ENCODE assay signal across 8 cellular contexts in the genomic region with DNA sequence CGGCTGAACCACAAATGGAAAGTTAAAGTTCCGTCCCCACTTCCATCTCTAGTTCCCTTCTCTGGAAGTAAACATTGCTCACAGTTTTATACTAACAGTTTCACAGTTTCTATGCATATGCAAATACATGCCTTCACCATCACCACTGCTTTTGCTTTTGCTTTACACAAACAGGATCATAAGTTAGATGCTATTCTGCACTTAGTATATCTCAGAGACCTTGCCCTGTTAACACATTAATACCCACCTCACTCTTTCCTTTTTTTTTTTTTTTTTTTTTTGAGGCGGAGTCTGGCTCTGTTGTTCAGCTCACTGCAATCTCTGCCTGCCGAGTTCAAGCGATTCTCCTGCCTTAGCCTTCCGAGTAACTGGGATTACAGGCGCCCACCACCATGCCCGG. TPM values are rescaled to one million over a fixed set of nuclear protein-coding genes. Genes with fewer than 3 reads are reported as not detected.
DNase-seq lines count a peak whose midpoint lies in the region; ATAC-seq and TF ChIP-seq lines count a peak whose summit lies in the region.

No MANE protein-coding gene starts in this region.

- H3K9ac ChIP-seq in HCT116 (ENCODE audit: low read length): peak overlapping the region; percentile 86

- CTCF ChIA-PET in HCT116 (lab: Charles Lee): interaction anchor here (1.5 kb wide), 1 partner anchor 49 kb away, joined by 4 read pairs; a partner anchor contains a TSS
- CTCF ChIA-PET in PC-9 (lab: Charles Lee): interaction anchor here (0.6 kb wide), 1 partner anchor 32 kb away, joined by 8 read pairs; no protein-coding TSS in a partner anchor

- TF ChIP-seq POLR2A in HCT116 (IDR thresholded peaks at IDR 0.05; ENCODE audit: borderline replicate concordance, extremely low read depth, insufficient read depth, insufficient read length): no peak

- ATAC-seq in GM18502 (IDR thresholded peaks at IDR 0.05; ENCODE audit: poor library complexity, unreplicated experiment) (peak; percentile 62), HCT116 (peak; percentile 0; the same call in 1 of the 2 replicates)

- RAD21 ChIA-PET in HCT116 (lab: Charles Lee; ENCODE audit: low non-redundant PET in 1 of 2, low total read pairs in 2 of 2, uncharacterized antibody in 2 of 2, unreplicated experiment in 2 of 2): no interaction called here

- no peaks in the 10 kb centered on the region for H3K9me2 ChIP-seq in HCT116 (ENCODE audit: insufficient read depth)
- H3K9me2 ChIP-seq in PC-9 (ENCODE audit: insufficient read depth): no peaks in the 10 kb centered on the region

- H3K4me1 ChIP-seq in HCT116 (ENCODE audit: control insufficient read depth in 1 of 2, insufficient read depth in 2 of 2, low read length in 2 of 2) (peaks cover 11 to 41% of the 10 kb centered on the region in 2 experiments), PC-9 (replicated peaks; ENCODE audit: insufficient read depth) (peaks cover 7% of the 10 kb centered on the region; the same call in 1 of the 2 replicates), neutrophil (ENCODE audit: control insufficient read depth in 1 of 2, insufficient read depth in 1 of 2, low read depth in 1 of 2, low read length in 1 of 2) (peaks cover 13 to 24% of the 10 kb centered on the region in 2 experiments)

- H4K20me1 ChIP-seq in HCT116 (ENCODE audit: insufficient read depth) (no peaks in the 10 kb centered on the region), PC-9 (ENCODE audit: insufficient read depth) (no peaks in the 10 kb centered on the region)

- H3K36me3 ChIP-seq in HCT116 (ENCODE audit: control insufficient read depth in 1 of 2, insufficient read depth in 2 of 2, low read length in 2 of 2) (peaks cover 6% of the 10 kb centered on the region in 2 experiments; a peak in 2 of 4 replicates), PC-9 (ENCODE audit: low read depth) (no peaks in the 10 kb centered on the region), neutrophil (peaks cover 11% of the 10 kb centered on the region)

- no peak for TF ChIP-seq CTCF in HCT116 (IDR thresholded peaks at IDR 0.05 in 2 of 3, conservative IDR thresholded peaks at IDR 0.05 in 1 of 3; ENCODE audit: borderline replicate concordance in 1 of 3, insufficient read depth in 1 of 3, low read depth in 2 of 3, low read length in 2 of 3)
- TF ChIP-seq CTCF in PC-9 (conservative IDR thresholded peaks at IDR 0.05): no peak
- no peak for TF ChIP-seq CTCF in epithelial cell of proximal tubule (conservative IDR thresholded peaks at IDR 0.05; ENCODE audit: low read depth, low read length)
- TF ChIP-seq CTCF in neutrophil (IDR thresholded peaks at IDR 0.05): no peak

- H3F3A ChIP-seq in PC-9 (ENCODE audit: insufficient read depth, low read depth): peaks cover 5% of the 10 kb centered on the region; the same call in 1 of the 2 replicates

- H3K4me3 ChIP-seq in HCT116 (replicated peaks in 1 of 2; ENCODE audit: low read depth in 1 of 2, low read length in 2 of 2): peak overlapping the region; percentile 91 to 96
- H3K4me3 ChIP-seq in PC-9: peak overlapping the region; percentile 74
- H3K4me3 ChIP-seq in epithelial cell of proximal tubule (ENCODE audit: low read depth, low read length): peak overlapping the region; percentile 84
- H3K4me3 ChIP-seq in neutrophil (ENCODE audit: low read depth in 1 of 2, low read length in 1 of 2): peak overlapping the region; percentile 75 to 89

- H3K27ac ChIP-seq in HCT116 (ENCODE audit: low read depth, low read length): peak overlapping the region; percentile 98
- H3K27ac ChIP-seq in PC-9: peak overlapping the region; percentile 76
- peak overlapping the region; percentile 89 for H3K27ac ChIP-seq in neutrophil

- DNase-seq in HCT116 (ENCODE audit: low read depth, low spot score) (no peak), PC-9 (no peak), epithelial cell of proximal tubule (ENCODE audit: low read depth) (no peak), pons (ENCODE audit: low spot score) (no peak), COLO668 (lab: John Stamatoyannopoulos, UW; ENCODE audit: unreplicated experiment) (no peak), NCI-H345 (lab: John Stamatoyannopoulos, UW) (no peak)

- H3K27me3 ChIP-seq in HCT116 (ENCODE audit: insufficient read depth, low read length): no peaks in the 10 kb centered on the region
- H3K27me3 ChIP-seq in PC-9 (ENCODE audit: insufficient read depth, low read depth): no peaks in the 10 kb centered on the region
- H3K27me3 ChIP-seq in neutrophil: no peaks in the 10 kb centered on the region

- BruUV-seq in HCT116 (replicated peaks; lab: Mats Ljungman, UMichigan) (no TSS peak), PC-9 (replicated peaks; lab: Mats Ljungman, UMichigan) (TSS peak; percentile 48)

- POLR2A ChIA-PET in HCT116 (lab: Charles Lee): interaction anchor here (1.2 to 3.8 kb wide), 5 partner anchors 9 to 69 kb away, joined by 4 to 30 read pairs (median 8); a partner anchor contains a TSS
- POLR2A ChIA-PET in PC-9 (lab: Charles Lee; ENCODE audit: unreplicated experiment): interaction anchor here (0.6 to 2.3 kb wide), 2 partner anchors 49 to 272 kb away, joined by 3 to 12 read pairs; a partner anchor contains a TSS

- intact Hi-C loops in HCT116 (cut with micrococcal nuclease) (loop anchor here (5.0 kb wide), 1 partner anchor 70 kb away; a partner anchor contains a TSS), PC-9 (cut with micrococcal nuclease; ENCODE audit: unreplicated experiment) (loop anchor here (5.0 to 10.0 kb wide), 3 partner anchors 85 to 270 kb away; a partner anchor contains a TSS)

- no peak overlapping the region for H2AFZ ChIP-seq in HCT116 (ENCODE audit: low read depth, low read length, poor library complexity, severe bottlenecking)
- H2AFZ ChIP-seq in PC-9: peak overlapping the region; percentile 94

- H3K4me2 ChIP-seq in HCT116 (ENCODE audit: low read length): peak overlapping the region; percentile 92
- peak overlapping the region; percentile 96 for H3K4me2 ChIP-seq in PC-9

- H3K79me2 ChIP-seq in HCT116 (ENCODE audit: insufficient read depth, low read length) (peaks cover 19% of the 10 kb centered on the region), PC-9 (ENCODE audit: low read depth) (peaks cover 13% of the 10 kb centered on the region)

- H3K9me3 ChIP-seq in HCT116 (ENCODE audit: control insufficient read depth in 1 of 2, insufficient read depth in 1 of 2, low read depth in 1 of 2, low read length in 2 of 2) (no peaks in the 10 kb centered on the region), PC-9 (ENCODE audit: insufficient read depth, low read depth) (no peaks in the 10 kb centered on the region), neutrophil (no peaks in the 10 kb centered on the region)

- no peak for TF ChIP-seq RAD21 in HCT116 (IDR thresholded peaks at IDR 0.05; ENCODE audit: low read depth)

TF ChIP-seq in HCT116, 20 proteins besides CTCF, POLR2A, EP300 and RAD21:
- no peak for TF ChIP-seq SP1 (IDR thresholded peaks at IDR 0.05; ENCODE audit: low read depth)
- no peak for TF ChIP-seq POLR2AphosphoS5 (IDR thresholded peaks at IDR 0.05; ENCODE audit: low read depth, low read length)
- no peak for TF ChIP-seq CBX3 (IDR thresholded peaks at IDR 0.05; ENCODE audit: low read depth)

RNA-seq across cellular contexts. Expression of a gene that starts 0.9 kb away (rescaled TPM):
- total RNA-seq in HCT116 (2021; ENCODE audit: unreplicated experiment) (22.4 TPM), PC-9 (2021) (18.4 and 20.4 TPM in 2 replicates), epithelial cell of proximal tubule (7.0 and 17.5 TPM in 2 replicates)
- 12.9 and 13.3 TPM in 2 replicates for polyA plus RNA-seq in HCT116 (2012)

RNA-seq across cellular contexts. Expression of a gene that starts 23.5 kb away (rescaled TPM):
- total RNA-seq in HCT116 (2021; ENCODE audit: unreplicated experiment) (0.05 TPM), PC-9 (2021) (0.11 TPM in 1 of 2 replicates, not detected in the other), epithelial cell of proximal tubule (under 0.01 and 0.17 TPM in 2 replicates)
- 0.03 and 0.04 TPM in 2 replicates for polyA plus RNA-seq in HCT116 (2012)

RNA-seq across cellular contexts. Expression of a gene that starts 42.2 kb away (rescaled TPM):
- total RNA-seq in HCT116 (2021; ENCODE audit: unreplicated experiment) (21.8 TPM), PC-9 (2021) (17.2 and 20.6 TPM in 2 replicates), epithelial cell of proximal tubule (24.6 and 59.7 TPM in 2 replicates)
- polyA plus RNA-seq in HCT116 (2012): 15.0 and 18.1 TPM in 2 replicates

RNA-seq across cellular contexts. Expression of a gene that starts 42.6 kb away (rescaled TPM):
- total RNA-seq in HCT116 (2021; ENCODE audit: unreplicated experiment) (235 TPM), PC-9 (2021) (107 and 113 TPM in 2 replicates), epithelial cell of proximal tubule (321 and 381 TPM in 2 replicates)
- 156 and 191 TPM in 2 replicates for polyA plus RNA-seq in HCT116 (2012)

RNA-seq across cellular contexts. Expression of a gene that starts 48.8 kb away (rescaled TPM):
- total RNA-seq in HCT116 (2021; ENCODE audit: unreplicated experiment) (35.4 TPM), PC-9 (2021) (20.1 and 22.2 TPM in 2 replicates), epithelial cell of proximal tubule (16.3 and 19.1 TPM in 2 replicates)
- polyA plus RNA-seq in HCT116 (2012): 34.6 and 39.5 TPM in 2 replicates
